Comparison of ENCODE assay signal across 1 cellular context in genomic region chr20:33724439-33725094, GRCh38.
TF ChIP-seq lines count a peak whose summit lies in the region.

No MANE protein-coding gene starts in this region.

TF ChIP-seq in HepG2, 621 proteins besides CTCF, POLR2A, EP300 and RAD21 (continued from another document):
- TF ChIP-seq, protein P1, sequence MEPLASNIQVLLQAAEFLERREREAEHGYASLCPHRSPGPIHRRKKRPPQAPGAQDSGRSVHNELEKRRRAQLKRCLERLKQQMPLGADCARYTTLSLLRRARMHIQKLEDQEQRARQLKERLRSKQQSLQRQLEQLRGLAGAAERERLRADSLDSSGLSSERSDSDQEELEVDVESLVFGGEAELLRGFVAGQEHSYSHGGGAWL (CRISPR knock-in tag; IDR thresholded peaks at IDR 0.05): no peak
- TF ChIP-seq RFXAP (CRISPR knock-in tag; IDR thresholded peaks at IDR 0.05; ENCODE audit: borderline replicate concordance) (peak; percentile 47; the same call in 1 of the 2 replicates), YEATS2 (CRISPR knock-in tag; IDR thresholded peaks at IDR 0.05; ENCODE audit: borderline replicate concordance) (no peak), ZNF335 (CRISPR knock-in tag; IDR thresholded peaks at IDR 0.05) (no peak), THAP9 (CRISPR knock-in tag; IDR thresholded peaks at IDR 0.05; ENCODE audit: borderline replicate concordance) (no peak), MIXL1 (CRISPR knock-in tag; IDR thresholded peaks at IDR 0.05) (peak; percentile 83; the same call in 1 of the 2 replicates), ZNF468 (CRISPR knock-in tag; IDR thresholded peaks at IDR 0.05) (no peak), DPF2 (CRISPR knock-in tag; IDR thresholded peaks at IDR 0.05; ENCODE audit: borderline replicate concordance, low read depth) (no peak; the same call in 1 of the 2 replicates), ZNF101 (CRISPR knock-in tag; IDR thresholded peaks at IDR 0.05; ENCODE audit: borderline replicate concordance, low read depth) (no peak), FOXK1 (CRISPR knock-in tag; IDR thresholded peaks at IDR 0.05; ENCODE audit: borderline replicate concordance, low read depth) (peak; percentile 31; the same call in 1 of the 2 replicates), FUBP1 (CRISPR knock-in tag; IDR thresholded peaks at IDR 0.05; ENCODE audit: borderline replicate concordance) (no peak), ZNF670 (CRISPR knock-in tag; IDR thresholded peaks at IDR 0.05; ENCODE audit: borderline replicate concordance) (0 out of 2 replicates have a peak, but pooled peaks have one; percentile 30), FOXJ3 (CRISPR knock-in tag; IDR thresholded peaks at IDR 0.05; ENCODE audit: borderline replicate concordance) (peak; percentile 77; the same call in 1 of the 2 replicates), TRIM22 (IDR thresholded peaks at IDR 0.05) (no peak), ZNF124 (CRISPR knock-in tag; IDR thresholded peaks at IDR 0.05) (peak; percentile 55; the same call in 1 of the 2 replicates), SP4 (CRISPR knock-in tag; IDR thresholded peaks at IDR 0.05) (0 out of 2 replicates have a peak, but pooled peaks have one; percentile 43), FOSL1 (CRISPR knock-in tag; IDR thresholded peaks at IDR 0.05; ENCODE audit: borderline replicate concordance) (no peak), ZBTB7B (CRISPR knock-in tag; IDR thresholded peaks at IDR 0.05) (peak; percentile 65; the same call in 1 of the 2 replicates), EHMT2 (IDR thresholded peaks at IDR 0.05; ENCODE audit: borderline replicate concordance, low read depth, low read length) (no peak), ZNF232 (CRISPR knock-in tag; IDR thresholded peaks at IDR 0.05; ENCODE audit: borderline replicate concordance) (no peak; the same call in 1 of the 2 replicates), ZNF781 (CRISPR knock-in tag; IDR thresholded peaks at IDR 0.05; ENCODE audit: borderline replicate concordance, not compliant biosample characterization) (no peak)
- TF ChIP-seq, protein P2, sequence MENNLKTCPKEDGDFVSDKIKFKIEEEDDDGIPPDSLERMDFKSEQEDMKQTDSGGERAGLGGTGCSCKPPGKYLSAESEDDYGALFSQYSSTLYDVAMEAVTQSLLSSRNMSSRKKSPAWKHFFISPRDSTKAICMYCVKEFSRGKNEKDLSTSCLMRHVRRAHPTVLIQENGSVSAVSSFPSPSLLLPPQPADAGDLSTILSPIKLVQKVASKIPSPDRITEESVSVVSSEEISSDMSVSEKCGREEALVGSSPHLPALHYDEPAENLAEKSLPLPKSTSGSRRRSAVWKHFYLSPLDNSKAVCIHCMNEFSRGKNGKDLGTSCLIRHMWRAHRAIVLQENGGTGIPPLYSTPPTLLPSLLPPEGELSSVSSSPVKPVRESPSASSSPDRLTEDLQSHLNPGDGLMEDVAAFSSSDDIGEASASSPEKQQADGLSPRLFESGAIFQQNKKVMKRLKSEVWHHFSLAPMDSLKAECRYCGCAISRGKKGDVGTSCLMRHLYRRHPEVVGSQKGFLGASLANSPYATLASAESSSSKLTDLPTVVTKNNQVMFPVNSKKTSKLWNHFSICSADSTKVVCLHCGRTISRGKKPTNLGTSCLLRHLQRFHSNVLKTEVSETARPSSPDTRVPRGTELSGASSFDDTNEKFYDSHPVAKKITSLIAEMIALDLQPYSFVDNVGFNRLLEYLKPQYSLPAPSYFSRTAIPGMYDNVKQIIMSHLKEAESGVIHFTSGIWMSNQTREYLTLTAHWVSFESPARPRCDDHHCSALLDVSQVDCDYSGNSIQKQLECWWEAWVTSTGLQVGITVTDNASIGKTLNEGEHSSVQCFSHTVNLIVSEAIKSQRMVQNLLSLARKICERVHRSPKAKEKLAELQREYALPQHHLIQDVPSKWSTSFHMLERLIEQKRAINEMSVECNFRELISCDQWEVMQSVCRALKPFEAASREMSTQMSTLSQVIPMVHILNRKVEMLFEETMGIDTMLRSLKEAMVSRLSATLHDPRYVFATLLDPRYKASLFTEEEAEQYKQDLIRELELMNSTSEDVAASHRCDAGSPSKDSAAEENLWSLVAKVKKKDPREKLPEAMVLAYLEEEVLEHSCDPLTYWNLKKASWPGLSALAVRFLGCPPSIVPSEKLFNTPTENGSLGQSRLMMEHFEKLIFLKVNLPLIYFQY (CRISPR knock-in tag; IDR thresholded peaks at IDR 0.05; ENCODE audit: borderline replicate concordance): peak; percentile 82
